In genomic region chrX:45748443-45748842, GRCh38 we compare ENCODE assay signal across 18 cellular contexts.
DNase-seq lines count a peak whose midpoint lies in the region; TF ChIP-seq lines count a peak whose summit lies in the region.
"Had no signal": no experiment of that assay in that cellular context is flagged by ENCODE, and none has a peak within 500 bp of the region (broad histone marks: within the 10 kb centered on the region; RNA-seq: fewer than 3 reads in every experiment).

No MANE protein-coding gene starts in this region.

- H2AFZ ChIP-seq in mammary epithelial cell (ENCODE audit: low read depth, low read length) (no peak overlapping the region), osteoblast (ENCODE audit: low read length) (no peak overlapping the region)
- H2AFZ ChIP-seq: neural progenitor cell had no signal

- BruUV-seq in mammary epithelial cell (replicated peaks; lab: Mats Ljungman, UMichigan), result TSS peak; percentile 70

- no peaks in the 10 kb centered on the region for H3K27me3 Mint-ChIP-seq in activated CD4-positive, alpha-beta T cell treated with anti-CD3 and anti-CD28 coated beads, Interleukin-2, amount 10 ng/mL, durations not matched to agents 24 days and 14 days
- no peaks in the 10 kb centered on the region for H3K27me3 Mint-ChIP-seq in activated CD4-positive, alpha-beta T cell treated with anti-CD3 and anti-CD28 coated beads, Interleukin-2, amount 10 ng/mL, durations not matched to agents 7 days and 5 days
- H3K27me3 Mint-ChIP-seq: activated B cell treated with CpG ODN at 0.5 μM for 24 hours; CD4-positive, CD25-positive, alpha-beta regulatory T cell had no signal

- H3K36me3 Mint-ChIP-seq in activated CD4-positive, alpha-beta T cell treated with anti-CD3 and anti-CD28 coated beads, Interleukin-2, amount 10 ng/mL, durations not matched to agents 24 days and 14 days (ENCODE audit: low read depth), result peaks cover 60% of the 10 kb centered on the region
- H3K36me3 Mint-ChIP-seq in activated CD4-positive, alpha-beta T cell treated with anti-CD3 and anti-CD28 coated beads, Interleukin-2, amount 10 ng/mL, durations not matched to agents 7 days and 5 days (ENCODE audit: low read depth), result peaks cover 34% of the 10 kb centered on the region

- dilution Hi-C loops in mammary epithelial cell (cut with HindIII; ENCODE audit: low sequenced_read_pairs), result no loop called here

- in situ Hi-C loops in mammary epithelial cell (cut with MboI; ENCODE audit: low sequenced_read_pairs in 2 of 2), result loop anchor here in 1 of 2 donors (25.0 kb wide), 1 partner anchor 411 kb away; no protein-coding TSS in a partner anchor

- peak overlapping the region; percentile 50 for H3K4me2 ChIP-seq in mammary epithelial cell (ENCODE audit: insufficient read depth, low read depth, low read length)
- H3K4me2 ChIP-seq in osteoblast (ENCODE audit: insufficient read depth, low read length), result no peak overlapping the region
- H3K4me2 ChIP-seq: neural progenitor cell had no signal

- H3K4me1 ChIP-seq in mammary epithelial cell (ENCODE audit: insufficient read depth, low read length) (peaks cover 91% of the 10 kb centered on the region), osteoblast (ENCODE audit: insufficient read depth, low read length) (peaks cover 65% of the 10 kb centered on the region)
- H3K4me1 ChIP-seq: adrenal gland, neural progenitor cell, Peyer's patch had no signal

- peaks cover 76% of the 10 kb centered on the region for H3K79me2 ChIP-seq in mammary epithelial cell (ENCODE audit: insufficient read depth, low read length)
- peaks cover 51% of the 10 kb centered on the region for H3K79me2 ChIP-seq in osteoblast (ENCODE audit: insufficient read depth, low read length)

- no peaks in the 10 kb centered on the region for H3K27me3 ChIP-seq in mammary epithelial cell (ENCODE audit: insufficient read depth, low read length)
- H3K27me3 ChIP-seq in osteoblast (ENCODE audit: insufficient read depth, low read length), result no peaks in the 10 kb centered on the region
- no peaks in the 10 kb centered on the region for H3K27me3 ChIP-seq in MG63
- H3K27me3 ChIP-seq: neural progenitor cell, Peyer's patch, suprapubic skin had no signal

- intact Hi-C loops in activated CD4-positive, alpha-beta T cell treated with anti-CD3 and anti-CD28 coated beads, Interleukin-2, amount 10 ng/mL, durations not matched to agents 24 days and 14 days (cut with micrococcal nuclease), result loop anchor here (5.0 kb wide), 1 partner anchor 231 kb away; no protein-coding TSS in a partner anchor
- intact Hi-C loops in mammary epithelial cell (cut with micrococcal nuclease), result loop anchor here (10.0 kb wide), 1 partner anchor 314 kb away; no protein-coding TSS in a partner anchor

- TF ChIP-seq CTCF in mammary epithelial cell (conservative IDR thresholded peaks at IDR 0.05 in 1 of 2, IDR thresholded peaks at IDR 0.05 in 1 of 2; ENCODE audit: extremely low read depth in 1 of 2, insufficient read depth in 1 of 2, low read depth in 1 of 2, low read length in 2 of 2) (no peak), osteoblast (IDR thresholded peaks at IDR 0.05; ENCODE audit: extremely low read depth, low read depth, low read length) (no peak)

- H3K4me3 ChIP-seq in mammary epithelial cell (replicated peaks in 1 of 3; ENCODE audit: insufficient read depth in 1 of 3, low read depth in 2 of 3, low read length in 3 of 3), result peak overlapping the region in 1 of 3 experiments; percentile 6
- H3K4me3 ChIP-seq in osteoblast (ENCODE audit: insufficient read depth, low read length), result no peak overlapping the region
- no peak overlapping the region for H3K4me3 ChIP-seq in MG63
- H3K4me3 ChIP-seq: adrenal gland, neural progenitor cell, Peyer's patch, suprapubic skin had no signal

- no peaks in the 10 kb centered on the region for H3K9me3 Mint-ChIP-seq in activated CD4-positive, alpha-beta T cell treated with anti-CD3 and anti-CD28 coated beads, Interleukin-2, amount 10 ng/mL, durations not matched to agents 24 days and 14 days
- H3K9me3 Mint-ChIP-seq in activated CD4-positive, alpha-beta T cell treated with anti-CD3 and anti-CD28 coated beads, Interleukin-2, amount 10 ng/mL, durations not matched to agents 7 days and 5 days, result no peaks in the 10 kb centered on the region
- H3K9me3 Mint-ChIP-seq: activated B cell treated with CpG ODN at 0.5 μM for 24 hours; CD4-positive, CD25-positive, alpha-beta regulatory T cell; neural progenitor cell had no signal

- peaks cover 37% of the 10 kb centered on the region for H3K4me1 Mint-ChIP-seq in activated CD4-positive, alpha-beta T cell treated with anti-CD3 and anti-CD28 coated beads, Interleukin-2, amount 10 ng/mL, durations not matched to agents 24 days and 14 days
- H3K4me1 Mint-ChIP-seq in activated CD4-positive, alpha-beta T cell treated with anti-CD3 and anti-CD28 coated beads, Interleukin-2, amount 10 ng/mL, durations not matched to agents 7 days and 5 days, result peaks cover 31% of the 10 kb centered on the region

- H3K27ac ChIP-seq in mammary epithelial cell (ENCODE audit: insufficient read depth, low read depth, low read length) (peak overlapping the region; percentile 86), osteoblast (ENCODE audit: low read depth, low read length) (peak overlapping the region; percentile 5)
- H3K27ac ChIP-seq: adrenal gland, neural progenitor cell, Peyer's patch, suprapubic skin had no signal

- H3K9me3 ChIP-seq in mammary epithelial cell (replicated peaks; ENCODE audit: insufficient read depth, low read length) (no peaks in the 10 kb centered on the region), osteoblast (ENCODE audit: low read depth, low read length) (no peaks in the 10 kb centered on the region), MG63 (no peaks in the 10 kb centered on the region)
- H3K9me3 ChIP-seq: adrenal gland, Peyer's patch, suprapubic skin had no signal

- 0% methylated on average over 1 of the region's 1 CpG for whole genome bisulfite sequencing in mammary epithelial cell (ENCODE audit: low coverage, missing lambda C conversion rate)

- H4K20me1 ChIP-seq in mammary epithelial cell (ENCODE audit: insufficient read depth, low read length) (no peaks in the 10 kb centered on the region), osteoblast (ENCODE audit: insufficient read depth, low read length) (peaks cover 6% of the 10 kb centered on the region)

- CTCF ChIA-PET in activated CD4-positive, alpha-beta T cell treated with anti-CD3 and anti-CD28 coated beads, Interleukin-2, amount 10 ng/mL, durations not matched to agents 7 days and 5 days (lab: Charles Lee), result interaction anchor here (0.6 to 0.7 kb wide), 2 partner anchors 10 to 232 kb away, joined by 3 to 4 read pairs; no protein-coding TSS in a partner anchor
- CTCF ChIA-PET in mammary epithelial cell (lab: Charles Lee; ENCODE audit: low non-redundant PET), result interaction anchor here (0.7 to 1.3 kb wide), 2 partner anchors 72 to 233 kb away, joined by 4 to 11 read pairs; no protein-coding TSS in a partner anchor

- H3K36me3 ChIP-seq in mammary epithelial cell (ENCODE audit: insufficient read depth, low read length) (peaks cover 53% of the 10 kb centered on the region), osteoblast (ENCODE audit: insufficient read depth, low read length) (peaks cover 62% of the 10 kb centered on the region), MG63 (peaks cover 85% of the 10 kb centered on the region)
- H3K36me3 ChIP-seq: adrenal gland, neural progenitor cell, suprapubic skin had no signal

- H3K27ac Mint-ChIP-seq in activated CD4-positive, alpha-beta T cell treated with anti-CD3 and anti-CD28 coated beads, Interleukin-2, amount 10 ng/mL, durations not matched to agents 24 days and 14 days, result peak overlapping the region; percentile 20
- no peak overlapping the region for H3K27ac Mint-ChIP-seq in activated CD4-positive, alpha-beta T cell treated with anti-CD3 and anti-CD28 coated beads, Interleukin-2, amount 10 ng/mL, durations not matched to agents 7 days and 5 days
- H3K27ac Mint-ChIP-seq: activated B cell treated with CpG ODN at 0.5 μM for 24 hours; CD4-positive, CD25-positive, alpha-beta regulatory T cell; neural progenitor cell had no signal

- peak overlapping the region; percentile 46 for H3K9ac ChIP-seq in mammary epithelial cell (ENCODE audit: insufficient read depth, low read length)
- H3K9ac ChIP-seq: neural progenitor cell had no signal

- no peak overlapping the region for H3K4me3 Mint-ChIP-seq in activated CD4-positive, alpha-beta T cell treated with anti-CD3 and anti-CD28 coated beads, Interleukin-2, amount 10 ng/mL, durations not matched to agents 24 days and 14 days
- H3K4me3 Mint-ChIP-seq in activated CD4-positive, alpha-beta T cell treated with anti-CD3 and anti-CD28 coated beads, Interleukin-2, amount 10 ng/mL, durations not matched to agents 7 days and 5 days, result no peak overlapping the region
- H3K4me3 Mint-ChIP-seq: activated B cell treated with CpG ODN at 0.5 μM for 24 hours, neural progenitor cell had no signal

- POLR2A ChIA-PET in activated CD4-positive, alpha-beta T cell treated with anti-CD3 and anti-CD28 coated beads, Interleukin-2, amount 10 ng/mL, durations not matched to agents 7 days and 5 days (lab: Charles Lee), result no interaction called here

- DNase-seq in activated CD4-positive, alpha-beta T cell treated with anti-CD3 and anti-CD28 coated beads, Interleukin-2, amount 10 ng/mL, durations not matched to agents 24 days and 14 days, result no peak
- no peak for DNase-seq in activated CD4-positive, alpha-beta T cell treated with anti-CD3 and anti-CD28 coated beads, Interleukin-2, amount 10 ng/mL, durations not matched to agents 7 days and 5 days
- DNase-seq in HT1080 (ENCODE audit: low read depth), result peak; percentile 40
- DNase-seq in mammary epithelial cell, result no peak
- no peak for DNase-seq in osteoblast (ENCODE audit: insufficient read length, low spot score, missing footprints)
- no peak for DNase-seq in GF-D8 (lab: John Stamatoyannopoulos, UW)
- no peak for DNase-seq in MG63
- DNase-seq in NCI-H2081 (lab: John Stamatoyannopoulos, UW), result no peak
- DNase-seq: 8988T; activated B cell treated with CpG ODN at 0.5 μM for 24 hours; adrenal gland; CD4-positive, CD25-positive, alpha-beta regulatory T cell; DMS79; NCI-H2029; NCI-H526; Peyer's patch had no signal
